7 cellular contexts compared by ENCODE assay signal in the genomic region with DNA sequence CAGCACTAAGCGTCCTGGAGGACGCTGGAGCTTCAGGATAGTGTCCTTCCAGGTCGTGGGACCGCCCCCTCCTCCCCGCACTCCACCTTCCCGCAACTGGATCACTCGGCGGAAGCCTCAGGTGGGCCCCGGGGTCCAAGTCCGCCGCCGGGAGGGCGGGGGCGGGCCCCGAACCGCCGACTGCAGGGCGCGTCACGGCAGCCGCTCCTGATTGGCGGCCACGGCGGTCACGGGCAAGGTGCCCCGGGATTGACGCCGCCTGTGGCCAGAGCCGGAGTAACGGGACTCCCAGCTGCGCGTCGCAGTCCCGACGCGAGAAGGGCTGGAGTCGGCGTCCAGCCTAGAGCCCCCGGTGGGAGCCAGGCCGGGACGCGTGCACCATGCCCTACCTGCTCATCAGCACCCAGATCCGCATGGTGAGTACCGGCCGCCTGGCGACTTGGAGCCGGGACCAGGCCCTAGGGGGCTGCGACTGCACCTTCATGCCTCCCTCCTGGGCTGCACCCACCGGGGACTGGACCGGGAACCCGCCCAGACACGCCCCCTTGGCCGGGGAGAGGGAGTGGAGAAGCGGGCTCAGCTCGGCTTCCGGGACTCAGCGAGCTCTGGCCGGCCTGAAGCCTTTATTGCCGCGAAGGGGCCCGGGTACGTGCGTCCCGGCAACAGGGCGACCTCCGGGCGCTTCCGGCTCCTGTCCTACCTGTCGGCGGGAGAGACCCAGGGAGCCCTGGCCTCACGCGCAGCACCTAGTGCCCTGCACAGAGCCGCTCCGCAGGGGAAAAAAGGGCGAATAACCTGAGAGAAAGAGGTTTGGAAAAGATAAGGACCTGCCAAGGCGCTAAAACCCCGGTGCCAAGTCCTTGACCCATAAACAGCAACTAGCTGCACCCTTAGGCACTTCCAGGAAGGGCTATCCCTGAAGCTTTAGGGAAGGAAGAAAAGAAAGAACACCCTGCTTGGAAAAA. TPM values are rescaled to one million over a fixed set of nuclear protein-coding genes. Genes with fewer than 3 reads are reported as not detected.
DNase-seq lines count a peak whose midpoint lies in the region; ATAC-seq and TF ChIP-seq lines count a peak whose summit lies in the region.

TSS of gene GCHFR (plus strand) at position 268 of the 965 bp plus-strand sequence. CDS start at position 381, 113 bp downstream.

- in situ Hi-C loops in GM13977 (cut with MboI; ENCODE audit: low pct_unique_long_range_greater_than_20kb, low sequenced_read_pairs, unreplicated experiment) = no loop called here

- H3K4me1 ChIP-seq in tibial nerve = peaks cover 0 to 45% (median 31%) of the 10 kb centered on the region in 4 donors

- peak; percentile 87 for DNase-seq in GM13977 (ENCODE audit: low spot score)
- peak; percentile 33 for DNase-seq in NOMO-1 treated with dmso at 0.1 percent for 144 hours (lab: John Stamatoyannopoulos, UW; ENCODE audit: unreplicated experiment)
- peak; percentile 73 for DNase-seq in activated T-helper 1 cell treated with anti-CD3 and anti-CD28 coated beads, Interleukin-12 subunit alpha, Interleukin-12 subunit beta, Interleukin-2, Interleukin-4 antibody, amounts not matched to agents 30 ng/mL and 10 ng/mL and 1 ng/mL, durations not matched to agents 14 hours and 24 hours and 36 hours (ENCODE audit: low spot score)
- peak; percentile 33 for DNase-seq in fibroblast of mammary gland (ENCODE audit: low read depth)
- DNase-seq in natural killer cell treated with Interleukin-12 subunit alpha and Interleukin-12 subunit beta and Interleukin-15 and Interleukin-18, amount 100 ng/mL, for 72 hours (ENCODE audit: low spot score) = peak; percentile 78
- DNase-seq in tibial nerve (ENCODE audit: low spot score in 2 of 2) = peak; percentile 51 to 56

- peak; percentile 58 for ATAC-seq in HG02642 (IDR thresholded peaks at IDR 0.05; ENCODE audit: poor library complexity, unreplicated experiment)
- peak; percentile 75 to 84 for ATAC-seq in natural killer cell treated with Interleukin-12 subunit alpha and Interleukin-12 subunit beta and Interleukin-15 and Interleukin-18, amount 100 ng/mL, for 72 hours

- H3K27me3 Mint-ChIP-seq in activated T-helper 1 cell treated with anti-CD3 and anti-CD28 coated beads, Interleukin-12 subunit alpha, Interleukin-12 subunit beta, Interleukin-2, Interleukin-4 antibody, amounts not matched to agents 30 ng/mL and 10 ng/mL and 1 ng/mL, durations not matched to agents 14 hours and 24 hours and 36 hours (ENCODE audit: insufficient read depth) = peaks cover 2% of the 10 kb centered on the region
- no peaks in the 10 kb centered on the region for H3K27me3 Mint-ChIP-seq in natural killer cell treated with Interleukin-12 subunit alpha and Interleukin-12 subunit beta and Interleukin-15 and Interleukin-18, amount 100 ng/mL, for 72 hours

- H3K9me3 Mint-ChIP-seq in activated T-helper 1 cell treated with anti-CD3 and anti-CD28 coated beads, Interleukin-12 subunit alpha, Interleukin-12 subunit beta, Interleukin-2, Interleukin-4 antibody, amounts not matched to agents 30 ng/mL and 10 ng/mL and 1 ng/mL, durations not matched to agents 14 hours and 24 hours and 36 hours = no peaks in the 10 kb centered on the region
- H3K9me3 Mint-ChIP-seq in natural killer cell treated with Interleukin-12 subunit alpha and Interleukin-12 subunit beta and Interleukin-15 and Interleukin-18, amount 100 ng/mL, for 72 hours = no peaks in the 10 kb centered on the region

- H3K4me3 ChIP-seq in fibroblast of mammary gland (ENCODE audit: control insufficient read depth, low read depth, low read length) (peak within 1 kb of the TSS; percentile 46), tibial nerve (peak within 1 kb of the TSS; percentile 21 to 75 (median 58))

- no peaks in the 10 kb centered on the region for H3K9me3 ChIP-seq in tibial nerve

- TF ChIP-seq EP300 in tibial nerve (IDR thresholded peaks at IDR 0.05) = peak in 1 of 2 donors; percentile 36

- intact Hi-C loops in activated T-helper 1 cell treated with anti-CD3 and anti-CD28 coated beads, Interleukin-12 subunit alpha, Interleukin-12 subunit beta, Interleukin-2, Interleukin-4 antibody, amounts not matched to agents 30 ng/mL and 10 ng/mL and 1 ng/mL, durations not matched to agents 14 hours and 24 hours and 36 hours (cut with micrococcal nuclease) = loop anchor here (1.0 to 2.0 kb wide), 5 partner anchors 9 to 131 kb away; partner anchors contain the start of genes RAD51, RMDN3 and VPS18

- H3K36me3 ChIP-seq in tibial nerve = peaks cover 0 to 22% (median 0%) of the 10 kb centered on the region in 3 donors

- WGBS in tibial nerve, 2 donors = 1 to 4% methylated on average over 16 to 39 of the region's 77 CpGs

- peaks cover 21% of the 10 kb centered on the region for H3K4me1 Mint-ChIP-seq in activated T-helper 1 cell treated with anti-CD3 and anti-CD28 coated beads, Interleukin-12 subunit alpha, Interleukin-12 subunit beta, Interleukin-2, Interleukin-4 antibody, amounts not matched to agents 30 ng/mL and 10 ng/mL and 1 ng/mL, durations not matched to agents 14 hours and 24 hours and 36 hours (ENCODE audit: low read depth)
- peaks cover 19 to 25% of the 10 kb centered on the region in 2 donors for H3K4me1 Mint-ChIP-seq in natural killer cell treated with Interleukin-12 subunit alpha and Interleukin-12 subunit beta and Interleukin-15 and Interleukin-18, amount 100 ng/mL, for 72 hours (ENCODE audit: low read depth in 2 of 2)

- H3K27ac ChIP-seq in tibial nerve = peak within 1 kb of the TSS; percentile 37 to 84 (median 72)

- no peaks in the 10 kb centered on the region for H3K27me3 ChIP-seq in tibial nerve

- H3K36me3 Mint-ChIP-seq in activated T-helper 1 cell treated with anti-CD3 and anti-CD28 coated beads, Interleukin-12 subunit alpha, Interleukin-12 subunit beta, Interleukin-2, Interleukin-4 antibody, amounts not matched to agents 30 ng/mL and 10 ng/mL and 1 ng/mL, durations not matched to agents 14 hours and 24 hours and 36 hours (ENCODE audit: low read depth) = peaks cover 3% of the 10 kb centered on the region
- no peaks in the 10 kb centered on the region for H3K36me3 Mint-ChIP-seq in natural killer cell treated with Interleukin-12 subunit alpha and Interleukin-12 subunit beta and Interleukin-15 and Interleukin-18, amount 100 ng/mL, for 72 hours

- H3K4me3 Mint-ChIP-seq in activated T-helper 1 cell treated with anti-CD3 and anti-CD28 coated beads, Interleukin-12 subunit alpha, Interleukin-12 subunit beta, Interleukin-2, Interleukin-4 antibody, amounts not matched to agents 30 ng/mL and 10 ng/mL and 1 ng/mL, durations not matched to agents 14 hours and 24 hours and 36 hours = peak within 1 kb of the TSS; percentile 81
- peak within 1 kb of the TSS; percentile 73 for H3K4me3 Mint-ChIP-seq in natural killer cell treated with Interleukin-12 subunit alpha and Interleukin-12 subunit beta and Interleukin-15 and Interleukin-18, amount 100 ng/mL, for 72 hours

- peak within 1 kb of the TSS; percentile 87 for H3K27ac Mint-ChIP-seq in activated T-helper 1 cell treated with anti-CD3 and anti-CD28 coated beads, Interleukin-12 subunit alpha, Interleukin-12 subunit beta, Interleukin-2, Interleukin-4 antibody, amounts not matched to agents 30 ng/mL and 10 ng/mL and 1 ng/mL, durations not matched to agents 14 hours and 24 hours and 36 hours
- peak within 1 kb of the TSS; percentile 62 to 85 for H3K27ac Mint-ChIP-seq in natural killer cell treated with Interleukin-12 subunit alpha and Interleukin-12 subunit beta and Interleukin-15 and Interleukin-18, amount 100 ng/mL, for 72 hours

- TF ChIP-seq POLR2A in tibial nerve (IDR thresholded peaks at IDR 0.05) = peak in 1 of 2 donors; percentile 43

- peak; percentile 52 for TF ChIP-seq CTCF in GM13977 (IDR thresholded peaks at IDR 0.05; ENCODE audit: extremely low read depth, insufficient read depth, missing control alignments)
- no peak for TF ChIP-seq CTCF in fibroblast of mammary gland (conservative IDR thresholded peaks at IDR 0.05; ENCODE audit: control insufficient read depth, insufficient read depth, low read depth, low read length)
- peak in 4 of 5 experiments; percentile 28 to 49 (median 40) for TF ChIP-seq CTCF in tibial nerve (IDR thresholded peaks at IDR 0.05)

RNA-seq across cellular contexts. Expression of gene GCHFR, which starts in this region (rescaled TPM):
- 31.3 and 35.7 TPM in 2 replicates for total RNA-seq in activated T-helper 1 cell treated with anti-CD3 and anti-CD28 coated beads, Interleukin-12 subunit alpha, Interleukin-12 subunit beta, Interleukin-2, Interleukin-4 antibody, amounts not matched to agents 30 ng/mL and 10 ng/mL and 1 ng/mL, durations not matched to agents 14 hours and 24 hours and 36 hours
- 10 to 100 TPM in 1 of 2 donors, 1 to 10 TPM in 1; 9.1 to 14.4 TPM for total RNA-seq in natural killer cell treated with Interleukin-12 subunit alpha and Interleukin-12 subunit beta and Interleukin-15 and Interleukin-18, amount 100 ng/mL, for 72 hours
- 10 to 100 TPM; 24.5 to 49.4 (median 44.1) TPM for total RNA-seq in tibial nerve

Comparison
In these comparisons a context has a peak if more than half of its experiments do, and no peak if none do; other contexts are left out.
1. Peak in every context shown above with its lines: DNase-seq, ATAC-seq, H3K4me3 ChIP-seq and H3K27ac ChIP-seq.
2. DNase-seq: peak in every context shown above with its lines; median percentile 87 in GM13977; 78 in natural killer cell treated with Interleukin-12 subunit alpha and Interleukin-12 subunit beta and Interleukin-15 and Interleukin-18, amount 100 ng/mL, for 72 hours; 73 in activated T-helper 1 cell treated with anti-CD3 and anti-CD28 coated beads, Interleukin-12 subunit alpha, Interleukin-12 subunit beta, Interleukin-2, Interleukin-4 antibody, amounts not matched to agents 30 ng/mL and 10 ng/mL and 1 ng/mL, durations not matched to agents 14 hours and 24 hours and 36 hours; 54 in tibial nerve; 33 in NOMO-1 treated with dmso at 0.1 percent for 144 hours; 33 in fibroblast of mammary gland.